10 cellular contexts compared by ENCODE assay signal in the genomic region with DNA sequence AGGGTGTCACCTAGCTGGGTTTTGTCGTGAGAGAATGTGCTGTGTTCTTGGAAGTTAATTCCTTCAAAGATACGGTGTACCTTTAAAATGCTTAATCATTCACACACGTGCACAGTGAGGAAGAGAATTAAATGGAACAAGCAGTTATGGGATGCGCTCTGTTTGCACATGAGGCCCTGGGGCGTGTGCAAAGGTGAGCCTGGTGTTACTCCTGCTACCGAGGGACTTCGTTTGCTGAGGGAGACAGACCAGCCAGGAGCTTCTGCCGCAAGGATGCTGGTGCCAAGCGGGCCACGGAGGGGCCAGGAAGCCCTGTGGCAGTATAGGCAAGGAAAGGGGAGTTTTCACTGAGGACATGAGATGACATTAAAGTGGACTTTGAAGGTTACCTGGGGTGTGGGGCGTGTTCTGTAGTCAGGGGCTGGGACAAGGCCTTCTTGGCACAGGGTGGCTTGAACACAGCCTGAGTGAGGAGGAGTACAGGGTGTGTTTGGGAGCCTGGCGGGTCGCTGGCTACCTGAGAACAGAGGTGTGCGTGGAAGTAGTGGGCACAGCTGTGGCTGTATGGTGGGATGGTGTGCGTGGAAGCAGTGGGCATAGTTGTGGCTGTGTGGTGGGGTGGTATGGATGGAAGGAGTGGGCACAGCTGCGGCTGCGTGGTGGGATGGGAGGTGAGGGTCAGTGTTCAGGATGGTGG. TPM values are rescaled to one million over a fixed set of nuclear protein-coding genes. Genes with fewer than 3 reads are reported as not detected.
DNase-seq lines count a peak whose midpoint lies in the region; ATAC-seq and TF ChIP-seq lines count a peak whose summit lies in the region.
"Had no signal": no experiment of that assay in that cellular context is flagged by ENCODE, and none has a peak within 500 bp of the region (broad histone marks: within the 10 kb centered on the region; RNA-seq: fewer than 3 reads in every experiment).

No MANE protein-coding gene starts in this region.

- H4K20me1 ChIP-seq in Karpas-422 (ENCODE audit: insufficient read depth, low read depth, low read length) = peaks cover 3% of the 10 kb centered on the region; the same call in 1 of the 2 replicates

- H3K4me2 ChIP-seq in Karpas-422 (ENCODE audit: low read depth, low read length, poor library complexity, severe bottlenecking) = peak overlapping the region; percentile 81

- H3K27ac ChIP-seq in Karpas-422 (ENCODE audit: low read length) (peak overlapping the region; percentile 99), caudate nucleus (ENCODE audit: low read depth, low read length) (peak overlapping the region; percentile 14)

- peak overlapping the region; percentile 68 for H3K4me3 ChIP-seq in Karpas-422 (ENCODE audit: low read length)

- H3K9ac ChIP-seq in Karpas-422 (ENCODE audit: low read length) = peak overlapping the region; percentile 76

- no peak overlapping the region for H2AFZ ChIP-seq in Karpas-422 (ENCODE audit: low read length)

- no peaks in the 10 kb centered on the region for H3K27me3 ChIP-seq in Karpas-422 (ENCODE audit: low read length)

- no peaks in the 10 kb centered on the region for H3K9me3 Mint-ChIP-seq in Calu3 (ENCODE audit: low read depth, unreplicated experiment)
- H3K9me3 Mint-ChIP-seq in natural killer cell treated with Interleukin-12 subunit alpha and Interleukin-12 subunit beta and Interleukin-15 and Interleukin-18, amount 100 ng/mL, for 72 hours = no peaks in the 10 kb centered on the region

- no peaks in the 10 kb centered on the region for H3K9me3 ChIP-seq in Karpas-422 (ENCODE audit: low read length)

- no peak for ATAC-seq in natural killer cell treated with Interleukin-12 subunit alpha and Interleukin-12 subunit beta and Interleukin-15 and Interleukin-18, amount 100 ng/mL, for 72 hours
- no peak for ATAC-seq in HG03039 (IDR thresholded peaks at IDR 0.05; ENCODE audit: unreplicated experiment)

- no peaks in the 10 kb centered on the region for H3K27me3 Mint-ChIP-seq in Calu3 (ENCODE audit: unreplicated experiment)
- H3K27me3 Mint-ChIP-seq in natural killer cell treated with Interleukin-12 subunit alpha and Interleukin-12 subunit beta and Interleukin-15 and Interleukin-18, amount 100 ng/mL, for 72 hours = no peaks in the 10 kb centered on the region

- DNase-seq in Calu3 = no peak
- DNase-seq in Karpas-422 = no peak
- no peak for DNase-seq in caudate nucleus (lab: John Stamatoyannopoulos, UW)
- no peak for DNase-seq in natural killer cell treated with Interleukin-12 subunit alpha and Interleukin-12 subunit beta and Interleukin-15 and Interleukin-18, amount 100 ng/mL, for 72 hours (ENCODE audit: low spot score)
- no peak for DNase-seq in NCI-H2196 (lab: John Stamatoyannopoulos, UW; ENCODE audit: unreplicated experiment)
- DNase-seq in epidermal melanocyte (ENCODE audit: insufficient read length, low spot score) = no peak
- DNase-seq in SIG-M5 treated with dmso at 0.1 percent for 504 hours (lab: John Stamatoyannopoulos, UW; ENCODE audit: unreplicated experiment) = no peak
- DNase-seq: activated CD4-positive, CD25-positive, alpha-beta regulatory T cell; NCI-H510A treated with DMSO at 0.1 percent for 48 hours had no signal

- peaks cover 71% of the 10 kb centered on the region for H3K79me2 ChIP-seq in Karpas-422 (ENCODE audit: low read length)

- CTCF ChIA-PET in Calu3 (lab: Charles Lee) = interaction anchor here (0.6 kb wide), 1 partner anchor 748 kb away, joined by 3 read pairs; no protein-coding TSS in a partner anchor

- H3K36me3 ChIP-seq in Karpas-422 (ENCODE audit: insufficient read depth, low read length) = peaks cover 9% of the 10 kb centered on the region

- intact Hi-C loops in Calu3 (cut with micrococcal nuclease; ENCODE audit: unreplicated experiment) = no loop called here

- peak overlapping the region; percentile 43 for H3K27ac Mint-ChIP-seq in Calu3 (ENCODE audit: unreplicated experiment)
- H3K27ac Mint-ChIP-seq in natural killer cell treated with Interleukin-12 subunit alpha and Interleukin-12 subunit beta and Interleukin-15 and Interleukin-18, amount 100 ng/mL, for 72 hours = peak overlapping the region; percentile 45 to 67

- H3K9me2 ChIP-seq in Karpas-422 (replicated peaks; ENCODE audit: insufficient read depth, low read length) = no peaks in the 10 kb centered on the region

- BruUV-seq in Calu3 (replicated peaks; lab: Mats Ljungman, UMichigan) = no TSS peak

- peaks cover 4% of the 10 kb centered on the region for H3K36me3 Mint-ChIP-seq in Calu3 (ENCODE audit: insufficient read depth, unreplicated experiment)
- no peaks in the 10 kb centered on the region for H3K36me3 Mint-ChIP-seq in natural killer cell treated with Interleukin-12 subunit alpha and Interleukin-12 subunit beta and Interleukin-15 and Interleukin-18, amount 100 ng/mL, for 72 hours

- H3K4me3 Mint-ChIP-seq in Calu3 (ENCODE audit: low read depth, unreplicated experiment) = no peak overlapping the region
- H3K4me3 Mint-ChIP-seq in natural killer cell treated with Interleukin-12 subunit alpha and Interleukin-12 subunit beta and Interleukin-15 and Interleukin-18, amount 100 ng/mL, for 72 hours = peak overlapping the region; percentile 20

- peaks cover 69% of the 10 kb centered on the region for H3K4me1 ChIP-seq in Karpas-422 (ENCODE audit: low read length)

- H3K4me1 Mint-ChIP-seq in Calu3 (ENCODE audit: low read depth, unreplicated experiment) = peaks cover 37% of the 10 kb centered on the region
- peaks cover 50 to 51% of the 10 kb centered on the region in 2 donors for H3K4me1 Mint-ChIP-seq in natural killer cell treated with Interleukin-12 subunit alpha and Interleukin-12 subunit beta and Interleukin-15 and Interleukin-18, amount 100 ng/mL, for 72 hours (ENCODE audit: low read depth in 2 of 2)

- TF ChIP-seq CTCF in Calu3 (IDR thresholded peaks at IDR 0.05; ENCODE audit: unreplicated experiment) = no peak

RNA-seq across cellular contexts. Expression of a gene that starts 13.5 kb away (rescaled TPM):
- 27.6 and 28.2 TPM in 2 replicates for total RNA-seq in Calu3 (2022)
- 27.7 and 39.2 TPM in 2 replicates for total RNA-seq in Karpas-422 (2014; rRNA removed; shearing (Covaris generic); ENCODE audit: low replicate concordance)
- 10 to 100 TPM; 31.9 to 43.4 TPM for total RNA-seq in natural killer cell treated with Interleukin-12 subunit alpha and Interleukin-12 subunit beta and Interleukin-15 and Interleukin-18, amount 100 ng/mL, for 72 hours

RNA-seq across cellular contexts. Expression of a gene that starts 37.9 kb away (rescaled TPM):
- 20.3 and 25.0 TPM in 2 replicates for total RNA-seq in Calu3 (2022)
- total RNA-seq in Karpas-422 (2014; rRNA removed; shearing (Covaris generic); ENCODE audit: low replicate concordance) = 53.8 and 79.0 TPM in 2 replicates
- total RNA-seq in natural killer cell treated with Interleukin-12 subunit alpha and Interleukin-12 subunit beta and Interleukin-15 and Interleukin-18, amount 100 ng/mL, for 72 hours = 10 to 100 TPM; 38.1 to 55.8 TPM
